28 cellular contexts compared by ENCODE assay signal in genomic region chr4:10687526-10687925, GRCh38. TPM values are rescaled to one million over a fixed set of nuclear protein-coding genes. Genes with fewer than 3 reads are reported as not detected.
DNase-seq lines count a peak whose midpoint lies in the region; ATAC-seq, FAIRE-seq and TF ChIP-seq lines count a peak whose summit lies in the region.
"Had no signal": no experiment of that assay in that cellular context is flagged by ENCODE, and none has a peak within 500 bp of the region (broad histone marks: within the 10 kb centered on the region; RNA-seq: fewer than 3 reads in every experiment).

No MANE protein-coding gene starts in this region.

- no peak overlapping the region for H2BK120ac ChIP-seq in neuronal stem cell (ENCODE audit: low read depth, low read length)

- H3K36me3 ChIP-seq in GM12878 (ENCODE audit: control insufficient read depth in 2 of 2, insufficient read depth in 2 of 2, low read length in 1 of 2) (no peaks in the 10 kb centered on the region), neuronal stem cell (replicated peaks in 1 of 2; ENCODE audit: control insufficient read depth in 2 of 2, insufficient read depth in 2 of 2, low read length in 2 of 2) (no peaks in the 10 kb centered on the region), kidney (ENCODE audit: control insufficient read depth in 1 of 2, insufficient read depth in 2 of 2, low read length in 2 of 2) (no peaks in the 10 kb centered on the region)
- H3K36me3 ChIP-seq: BLaER1 treated with 17β-estradiol and CSF1 and Interleukin-3, amounts not matched to agents 10 nM and 100 nM; MG63; SJSA1 had no signal

- no peak overlapping the region for H2BK15ac ChIP-seq in neuronal stem cell (ENCODE audit: low read length)

- H3K4me3 ChIP-seq in GM12878, result no peak overlapping the region
- H3K4me3 ChIP-seq in neuronal stem cell (ENCODE audit: low read length in 2 of 2), result no peak overlapping the region
- H3K4me3 ChIP-seq in kidney (ENCODE audit: low read length in 2 of 2), result no peak overlapping the region
- H3K4me3 ChIP-seq: BLaER1 treated with 17β-estradiol and CSF1 and Interleukin-3, amounts not matched to agents 10 nM and 100 nM; MG63; SJSA1 had no signal

- H4K8ac ChIP-seq in neuronal stem cell (ENCODE audit: low read depth, low read length), result no peak overlapping the region

- no peaks in the 10 kb centered on the region for H3K9me3 ChIP-seq in GM12878 (replicated peaks; ENCODE audit: control insufficient read depth, insufficient read depth, low read length)
- peaks cover 0 to 3% of the 10 kb centered on the region in 2 donors for H3K9me3 ChIP-seq in neuronal stem cell (replicated peaks in 1 of 2; ENCODE audit: control insufficient read depth in 2 of 2, insufficient read depth in 1 of 2, low read depth in 1 of 2, low read length in 2 of 2)
- no peaks in the 10 kb centered on the region for H3K9me3 ChIP-seq in kidney (ENCODE audit: control insufficient read depth in 1 of 2, low read length in 2 of 2)
- H3K9me3 ChIP-seq: BLaER1 treated with 17β-estradiol and CSF1 and Interleukin-3, amounts not matched to agents 10 nM and 100 nM; MG63; SJSA1 had no signal

- POLR2A ChIA-PET in GM12878 (lab: Charles Lee), result interaction anchor here (0.9 to 2.1 kb wide), 3 partner anchors 13 to 45 kb away, joined by 3 to 7 read pairs (median 4); no protein-coding TSS in a partner anchor

- CTCF ChIA-PET in GM12878 (lab: Yijun Ruan, JAX), result interaction anchor here (0.5 to 0.7 kb wide), 2 partner anchors 45 to 566 kb away, joined by 3 read pairs; no protein-coding TSS in a partner anchor

- TF ChIP-seq CTCF in GM12878 (IDR thresholded peaks at IDR 0.05 in 2 of 3, conservative IDR thresholded peaks at IDR 0.05 in 1 of 3; ENCODE audit: control insufficient read depth in 2 of 3, extremely low read depth in 1 of 3, insufficient read depth in 1 of 3, low read depth in 3 of 3, low read length in 3 of 3), result no peak
- TF ChIP-seq CTCF in kidney (IDR thresholded peaks at IDR 0.05; ENCODE audit: borderline replicate concordance, extremely low read depth, insufficient read depth), result no peak

- H3K79me2 ChIP-seq in GM12878 (ENCODE audit: control insufficient read depth, insufficient read depth, low read length), result peaks cover 19% of the 10 kb centered on the region

- 89% methylated on average over 5 of the region's 5 CpGs for WGBS in GM12878 (ENCODE audit: insufficient coverage, insufficient replicate concordance, low lambda C conversion rate, missing lambda C conversion rate)
- no CpG with 5 or more reads among the region's 5 CpGs for WGBS in neuronal stem cell (ENCODE audit: extremely low coverage in 2 of 2, insufficient read length in 2 of 2, insufficient replicate concordance in 1 of 2), 2 donors

- H3K4me2 ChIP-seq in GM12878 (ENCODE audit: control insufficient read depth, insufficient read depth) (peak overlapping the region; percentile 23; the same call in 1 of the 2 replicates), neuronal stem cell (ENCODE audit: insufficient read depth, low read length, poor library complexity, severe bottlenecking) (no peak overlapping the region)
- H3K4me2 ChIP-seq: BLaER1 treated with 17β-estradiol and CSF1 and Interleukin-3, amounts not matched to agents 10 nM and 100 nM had no signal

- no peak overlapping the region for H2BK5ac ChIP-seq in neuronal stem cell (ENCODE audit: low read length)

- H3K27me3 ChIP-seq in GM12878 (replicated peaks in 1 of 2; ENCODE audit: control insufficient read depth in 2 of 2, insufficient read depth in 2 of 2, low read length in 1 of 2) (no peaks in the 10 kb centered on the region), neuronal stem cell (ENCODE audit: control insufficient read depth in 3 of 3, insufficient read depth in 3 of 3, low read depth in 1 of 3, low read length in 3 of 3) (peaks cover 0 to 1% (median 0%) of the 10 kb centered on the region in 3 experiments)
- H3K27me3 ChIP-seq: BLaER1 treated with 17β-estradiol and CSF1 and Interleukin-3, amounts not matched to agents 10 nM and 100 nM; MG63; SJSA1 had no signal

- in situ Hi-C loops in GM12878 (cut with MboI), result no loop called here

- H3K14ac ChIP-seq in neuronal stem cell (ENCODE audit: low read length), result no peak overlapping the region

- H4K20me1 ChIP-seq in GM12878 (ENCODE audit: control insufficient read depth, insufficient read depth), result no peaks in the 10 kb centered on the region
- H4K20me1 ChIP-seq: BLaER1 treated with 17β-estradiol and CSF1 and Interleukin-3, amounts not matched to agents 10 nM and 100 nM had no signal

- H2AFZ ChIP-seq in GM12878 (ENCODE audit: control insufficient read depth, low read depth, low read length) (no peak overlapping the region), neuronal stem cell (ENCODE audit: low read length) (peak overlapping the region; percentile 5)

- no peak overlapping the region for H4K91ac ChIP-seq in neuronal stem cell (ENCODE audit: low read depth, low read length, poor library complexity)

- no peaks in the 10 kb centered on the region for H3K79me1 ChIP-seq in neuronal stem cell (ENCODE audit: low read depth, low read length)

- no peak overlapping the region for H3K23ac ChIP-seq in neuronal stem cell (ENCODE audit: low read depth, low read length, poor library complexity)

- SMC1A ChIA-PET in GM12878 (lab: Charles Lee; ENCODE audit: uncharacterized antibody, unreplicated experiment), result interaction anchor here (0.6 to 12.4 kb wide), 6 partner anchors 14 to 414 kb away, joined by 3 to 139 read pairs (median 6); no protein-coding TSS in a partner anchor

- FAIRE-seq in GM12892 (lab: Jason Lieb, UNC), result peak; percentile 53
- FAIRE-seq in GM12878 (lab: Jason Lieb, UNC), result no peak
- no peak for FAIRE-seq in kidney (lab: Jason Lieb, UNC)
- FAIRE-seq: A204.1 had no signal

- TF ChIP-seq POLR2A in GM12892 (IDR thresholded peaks at IDR 0.05; ENCODE audit: low read depth, low read length) (no peak), GM12878 (IDR thresholded peaks at IDR 0.05; ENCODE audit: low read depth, low read length) (no peak)

- H3K18ac ChIP-seq in neuronal stem cell (ENCODE audit: low read length), result no peak overlapping the region

- no TSS peak for BruUV-seq in GM12878 (replicated peaks; lab: Mats Ljungman, UMichigan)

- H3K27ac ChIP-seq in GM12878 (ENCODE audit: control insufficient read depth, insufficient read depth) (peak overlapping the region; percentile 71), neuronal stem cell (replicated peaks; ENCODE audit: low read length) (no peak overlapping the region), kidney (ENCODE audit: low read depth in 2 of 2, low read length in 2 of 2) (no peak overlapping the region)
- H3K27ac ChIP-seq: BLaER1 treated with 17β-estradiol and CSF1 and Interleukin-3, amounts not matched to agents 10 nM and 100 nM; SJSA1 had no signal

- no peak overlapping the region for H2AK5ac ChIP-seq in neuronal stem cell (ENCODE audit: low read depth, low read length)

- peaks cover 38% of the 10 kb centered on the region for H3K4me1 ChIP-seq in GM12878 (ENCODE audit: control insufficient read depth, insufficient read depth, low read length)
- peaks cover 2 to 7% of the 10 kb centered on the region in 2 donors for H3K4me1 ChIP-seq in neuronal stem cell (ENCODE audit: control insufficient read depth in 2 of 2, insufficient read depth in 1 of 2, low read depth in 1 of 2, low read length in 2 of 2)
- H3K4me1 ChIP-seq in kidney (ENCODE audit: control insufficient read depth in 1 of 2, insufficient read depth in 1 of 2, low read depth in 1 of 2, low read length in 2 of 2), result no peaks in the 10 kb centered on the region
- H3K4me1 ChIP-seq: SJSA1 had no signal

- no peak overlapping the region for H2BK12ac ChIP-seq in neuronal stem cell (ENCODE audit: low read length)

- intact Hi-C loops in GM12878 (cut with micrococcal nuclease; ENCODE audit: unreplicated experiment) (no loop called here), kidney (cut with DNase I) (no loop called here)

- DNase-seq in GM12892 (ENCODE audit: insufficient read length) (no peak), GM12878 (ENCODE audit: low read depth, low spot score) (no peak), iPS-NIHi11 (ENCODE audit: low spot score) (peak; percentile 26), neuronal stem cell (ENCODE audit: low spot score) (no peak), kidney (no peak), HuH-7 (ENCODE audit: low spot score) (no peak)
- DNase-seq: CD4-positive, alpha-beta memory T cell; COR-L47; GDM1; GOT3; IMR-90; KG1; MG63; NCI-H1105 treated with DMSO at 0.1 percent for 48 hours; NCI-H2029; NCI-H446; NCI-H526; NK-92 treated with Interleukin-12 subunit alpha and Interleukin-12 subunit beta, amount 100 ng/mL, for 24 hours; Right ventricle myocardium superior; RPMI8226; T-cell had no signal

- H3K9ac ChIP-seq in GM12878 (ENCODE audit: control insufficient read depth, insufficient read depth, low read length) (no peak overlapping the region), neuronal stem cell (ENCODE audit: low read depth, low read length, poor library complexity) (no peak overlapping the region), kidney (ENCODE audit: low read length in 2 of 2) (no peak overlapping the region)
- H3K9ac ChIP-seq: BLaER1 treated with 17β-estradiol and CSF1 and Interleukin-3, amounts not matched to agents 10 nM and 100 nM had no signal

- ATAC-seq in GM12878 (no peak), HG03520 (IDR thresholded peaks at IDR 0.05; ENCODE audit: unreplicated experiment) (no peak), HG02678 (IDR thresholded peaks at IDR 0.05; ENCODE audit: unreplicated experiment) (no peak)
- ATAC-seq: HCT116, T-cell had no signal

- H3K4ac ChIP-seq in neuronal stem cell (ENCODE audit: low read length), result no peak overlapping the region

- no peak for TF ChIP-seq RAD21 in GM12878 (IDR thresholded peaks at IDR 0.05; ENCODE audit: insufficient read depth, low read depth, low read length)

- TF ChIP-seq EP300 in GM12878 (IDR thresholded peaks at IDR 0.05; ENCODE audit: borderline replicate concordance in 1 of 2, control insufficient read depth in 1 of 2, low read depth in 2 of 2, low read length in 2 of 2), result no peak

- RAD21 ChIA-PET in GM12878 (lab: Charles Lee; ENCODE audit: unreplicated experiment), result interaction anchor here (1.1 to 1.5 kb wide), 3 partner anchors 14 to 267 kb away, joined by 3 to 6 read pairs (median 4); no protein-coding TSS in a partner anchor

RNA-seq across cellular contexts. Expression of gene CLNK, which starts 3.0 kb away (rescaled TPM):
- 5.8 TPM for polyA plus RNA-seq in GM12892 (2012; ENCODE audit: missing spikeins)
- total RNA-seq in GM12878 (2013; cell fraction: nucleolus; rRNA removed), result 19.6 and 20.8 TPM in 2 replicates
- total RNA-seq in GM12878 (2014; rRNA removed) (2.1 and 2.2 TPM in 2 replicates), GM12878 (2014; rRNA removed; fragmentation: Illumina TruSeq; extraction: Trizol) (2.3 and 2.8 TPM in 2 replicates), GM12878 (2021) (2.5 and 2.8 TPM in 2 replicates), kidney (2.8 TPM)
- 0.91 TPM for polyA plus RNA-seq in GM12878 (2011; ENCODE audit: low read depth)
- polyA plus RNA-seq in GM12878 (2011; rRNA removed) (14.3 and 19.3 TPM in 2 replicates), GM12878 (2014; fragmentation: Illumina TruSeq; extraction: Trizol) (2.9 and 3.1 TPM in 2 replicates), GM12878 (2014; fragmentation: Nextera tagmentation; extraction: Ambion mirVana) (1 to 10 TPM; 2.1 to 2.6 TPM), GM12878 (2014; rRNA removed) (2.8 and 3.2 TPM in 2 replicates), GM12878 (2016; fragmentation: Nextera tagmentation; extraction: Ambion mirVana) (1 to 10 TPM; 2.1 to 3.0 TPM), kidney (ENCODE audit: insufficient read depth, low read depth, low replicate concordance) (4.8 TPM)
- polyA plus RNA-seq in GM12878 (2011; cell fraction: cytosol; rRNA removed), result 5.8 and 6.3 TPM in 2 replicates
- polyA plus RNA-seq in GM12878 (2011; cell fraction: nucleus; rRNA removed), result 16.8 and 20.7 TPM in 2 replicates
- 1.4 and 1.9 TPM in 2 replicates for polyA plus RNA-seq in GM12878 (2012)
- polyA minus RNA-seq in GM12878 (2011; rRNA and poly(A)+ RNA removed), result 13.6 and 16.8 TPM in 2 replicates
- 1.6 and 4.1 TPM in 2 replicates for polyA minus RNA-seq in GM12878 (2011; cell fraction: cytosol; rRNA and poly(A)+ RNA removed)
- 14.6 and 15.8 TPM in 2 replicates for polyA minus RNA-seq in GM12878 (2011; cell fraction: nucleus; rRNA and poly(A)+ RNA removed)
- polyA plus RNA-seq in neuronal stem cell (2013, experiment 1 of 2), result not detected
- not detected for polyA plus RNA-seq in neuronal stem cell (2013, experiment 2 of 2)
- total RNA-seq: IMR-90, Right ventricle myocardium superior, SJSA1 had no signal
- polyA plus RNA-seq: AG04450; CD4-positive, alpha-beta memory T cell; IMR-90 had no signal
